ENCODE assay signal across 9 cellular contexts in the genomic region with DNA sequence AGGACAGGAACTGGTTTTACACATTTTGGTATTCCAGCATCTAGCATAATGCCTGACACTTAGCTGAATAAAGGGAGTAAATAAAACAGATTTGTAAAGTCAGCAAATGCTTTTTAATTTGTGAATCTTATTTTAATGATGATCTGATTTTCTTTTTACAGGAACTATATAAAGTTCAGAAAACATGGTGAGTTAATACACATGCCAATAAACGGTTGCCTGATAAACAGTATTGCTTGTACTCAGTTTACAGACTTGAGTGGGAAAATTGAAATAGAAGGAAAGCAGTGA. TPM values are rescaled to one million over a fixed set of nuclear protein-coding genes. Genes with fewer than 3 reads are reported as not detected.
A peak's percentile ranks its signal among the peaks of the same experiment; 100 is the strongest.
DNase-seq lines count a peak whose midpoint lies in the region; ATAC-seq and TF ChIP-seq lines count a peak whose summit lies in the region.
"Had no signal": no experiment of that assay in that cellular context is flagged by ENCODE, and none has a peak within 500 bp of the region (broad histone marks: within the 10 kb centered on the region; RNA-seq: fewer than 3 reads in every experiment).

No MANE protein-coding gene starts in this region.

- H3F3A ChIP-seq in MM.1S (ENCODE audit: insufficient read depth, low read length) = peaks cover 29% of the 10 kb centered on the region

- H3K9me2 ChIP-seq in MM.1S (replicated peaks; ENCODE audit: insufficient read depth, low read length) = no peaks in the 10 kb centered on the region

- peaks cover 23% of the 10 kb centered on the region; the same call in 1 of the 2 replicates for H3K36me3 ChIP-seq in MM.1S (replicated peaks; ENCODE audit: insufficient read depth, low read length)
- H3K36me3 ChIP-seq in ectodermal cell (ENCODE audit: control insufficient read depth, insufficient read depth, low read length) = peaks cover 18% of the 10 kb centered on the region

- H3K36me3 Mint-ChIP-seq in CD14-positive monocyte (peaks cover 34 to 46% of the 10 kb centered on the region in 2 donors), nephron progenitor cell (ENCODE audit: low read depth) (peaks cover 39% of the 10 kb centered on the region)

- H3K9me3 ChIP-seq in MM.1S (replicated peaks; ENCODE audit: insufficient read depth, low read length) (no peaks in the 10 kb centered on the region), ectodermal cell (ENCODE audit: control insufficient read depth, low read length) (no peaks in the 10 kb centered on the region)

- H3K27ac ChIP-seq in MM.1S (ENCODE audit: low read length) (peak overlapping the region; percentile 91; the same call in 1 of the 2 replicates), ectodermal cell (ENCODE audit: insufficient read depth, low read depth, low read length, poor library complexity, severe bottlenecking) (no peak overlapping the region)

- intact Hi-C loops in CD14-positive monocyte (cut with micrococcal nuclease) (loop anchor here (5.0 kb wide), 2 partner anchors 104 to 244 kb away; a partner anchor contains a TSS), posterior cingulate gyrus (cut with DNase I) (loop anchor here (2.0 kb wide), 2 partner anchors 35 to 103 kb away; a partner anchor contains a TSS)

- H3K27me3 ChIP-seq in MM.1S (replicated peaks; ENCODE audit: insufficient read depth, low read length) (no peaks in the 10 kb centered on the region), ectodermal cell (ENCODE audit: control insufficient read depth, insufficient read depth, low read length, poor library complexity, severe bottlenecking) (no peaks in the 10 kb centered on the region)

- H3K4me1 Mint-ChIP-seq in CD14-positive monocyte (peaks cover 22% of the 10 kb centered on the region), nephron progenitor cell (peaks cover 26% of the 10 kb centered on the region)

- no peak for DNase-seq in CD14-positive monocyte (ENCODE audit: low spot score)
- no peak for DNase-seq in MM.1S
- DNase-seq in nephron progenitor cell = no peak
- DNase-seq in posterior cingulate gyrus = no peak
- DNase-seq: activated CD4-positive, CD25-positive, alpha-beta regulatory T cell treated with anti-CD3 and anti-CD28 coated beads, Interleukin-2, amount 50 U/mL, for 72 hours had no signal

- ATAC-seq in HG02623 (IDR thresholded peaks at IDR 0.05; ENCODE audit: unreplicated experiment) = no peak
- ATAC-seq in HG03521 (IDR thresholded peaks at IDR 0.05; ENCODE audit: unreplicated experiment) = no peak
- ATAC-seq in HG03196 (IDR thresholded peaks at IDR 0.05; ENCODE audit: unreplicated experiment) = no peak

- H2AFZ ChIP-seq in MM.1S (ENCODE audit: low read length) = no peak overlapping the region

- H3K9me3 Mint-ChIP-seq in CD14-positive monocyte (peaks cover 0 to 3% (median 0%) of the 10 kb centered on the region in 7 donors), nephron progenitor cell (no peaks in the 10 kb centered on the region)

- H3K4me3 Mint-ChIP-seq in CD14-positive monocyte (peak overlapping the region; percentile 94 to 98), nephron progenitor cell (peak overlapping the region; percentile 100)

- no peaks in the 10 kb centered on the region for H4K20me1 ChIP-seq in MM.1S (ENCODE audit: insufficient read depth, low read length)

- peaks cover 55% of the 10 kb centered on the region for H3K79me2 ChIP-seq in MM.1S (ENCODE audit: low read length)

- peak overlapping the region; percentile 94; the same call in 1 of the 2 replicates for H3K9ac ChIP-seq in MM.1S (ENCODE audit: low read length)

- H3K4me1 ChIP-seq in MM.1S (ENCODE audit: low read length) (peaks cover 11% of the 10 kb centered on the region), ectodermal cell (ENCODE audit: control insufficient read depth, insufficient read depth, low read length) (peaks cover 12% of the 10 kb centered on the region)

- 100% methylated on average over 1 of the region's 1 CpG for WGBS in ectodermal cell, 2 experiments

- H3K27me3 Mint-ChIP-seq in CD14-positive monocyte (ENCODE audit: low read depth in 3 of 3) (peaks cover 0 to 2% (median 1%) of the 10 kb centered on the region in 3 donors), nephron progenitor cell (ENCODE audit: low read depth, poor library complexity) (no peaks in the 10 kb centered on the region)

- TF ChIP-seq CTCF in CD14-positive monocyte (IDR thresholded peaks at IDR 0.05) (no peak), MM.1S (IDR thresholded peaks at IDR 0.05; ENCODE audit: low read length) (no peak), nephron progenitor cell (IDR thresholded peaks at IDR 0.05) (no peak)

- H3K27ac Mint-ChIP-seq in CD14-positive monocyte (peak overlapping the region; percentile 98 to 100 (median 99)), nephron progenitor cell (peak overlapping the region; percentile 6)

- peak overlapping the region; percentile 90 for H3K4me3 ChIP-seq in MM.1S (ENCODE audit: low read length)
- H3K4me3 ChIP-seq in ectodermal cell (ENCODE audit: insufficient read depth, low read depth, low read length) = peak overlapping the region; percentile 83

- H3K4me2 ChIP-seq in MM.1S (ENCODE audit: low read depth, low read length) = peak overlapping the region; percentile 73

RNA-seq across cellular contexts. Expression of a gene that starts 1.4 kb away (rescaled TPM):
- 100 to 1,000 TPM; 406 to 421 TPM for polyA plus RNA-seq in CD14-positive monocyte
- polyA plus RNA-seq in ectodermal cell (2013, experiment 1 of 4) = 382 TPM
- 386 TPM for polyA plus RNA-seq in ectodermal cell (2013, experiment 2 of 4)
- polyA plus RNA-seq in ectodermal cell (2013, experiment 3 of 4) = 286 TPM
- 307 TPM for polyA plus RNA-seq in ectodermal cell (2013, experiment 4 of 4)

RNA-seq across cellular contexts. Expression of a gene that starts 23.6 kb away (rescaled TPM):
- polyA plus RNA-seq in CD14-positive monocyte = not detected
- polyA plus RNA-seq in ectodermal cell (2013, experiment 1 of 4) = 24.1 TPM
- polyA plus RNA-seq in ectodermal cell (2013, experiment 2 of 4) = 20.9 TPM
- 15.3 TPM for polyA plus RNA-seq in ectodermal cell (2013, experiment 3 of 4)
- 16.5 TPM for polyA plus RNA-seq in ectodermal cell (2013, experiment 4 of 4)

RNA-seq across cellular contexts. Expression of a gene that starts 34.3 kb away (rescaled TPM):
- not detected for polyA plus RNA-seq in CD14-positive monocyte
- 3.0 TPM for polyA plus RNA-seq in ectodermal cell (2013, experiment 1 of 4)
- polyA plus RNA-seq in ectodermal cell (2013, experiment 2 of 4) = 2.0 TPM
- polyA plus RNA-seq in ectodermal cell (2013, experiment 3 of 4) = 2.9 TPM
- 2.7 TPM for polyA plus RNA-seq in ectodermal cell (2013, experiment 4 of 4)
